In the genomic region with DNA sequence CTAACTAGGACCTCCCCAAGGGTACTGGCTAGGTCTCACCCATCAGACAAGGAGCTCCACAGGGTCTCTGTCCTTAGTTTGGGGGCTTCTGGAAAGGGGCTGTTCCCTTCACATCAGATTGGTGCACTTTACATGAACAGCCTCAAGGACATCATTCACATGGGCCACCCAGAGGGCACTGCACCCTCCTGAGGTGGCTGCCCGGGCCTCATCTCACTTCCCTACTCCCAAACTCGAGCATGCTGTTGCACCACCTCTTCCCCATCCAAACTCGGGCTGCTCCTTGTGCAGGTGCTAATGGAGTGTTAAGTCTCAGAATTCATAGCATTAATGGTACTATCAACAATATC, we compare ENCODE assay signal across 15 cellular contexts. TPM values are rescaled to one million over a fixed set of nuclear protein-coding genes. Genes with fewer than 3 reads are reported as not detected.
DNase-seq lines count a peak whose midpoint lies in the region; ATAC-seq lines count a peak whose summit lies in the region.
"Had no signal": no experiment of that assay in that cellular context is flagged by ENCODE, and none has a peak within 500 bp of the region (broad histone marks: within the 10 kb centered on the region; RNA-seq: fewer than 3 reads in every experiment).

No MANE protein-coding gene starts in this region.

- H3K4me2 ChIP-seq in BLaER1 treated with 17β-estradiol and CSF1 and Interleukin-3, amounts not matched to agents 10 nM and 100 nM: peak overlapping the region in 10 of 11 experiments; percentile 37 to 89 (median 82); a peak in 18 of 22 replicates

- H3K27me3 ChIP-seq in BLaER1 treated with 17β-estradiol and CSF1 and Interleukin-3, amounts not matched to agents 10 nM and 100 nM: peaks cover 0 to 9% (median 4%) of the 10 kb centered on the region in 11 experiments; a peak in 4 of 22 replicates
- H3K27me3 ChIP-seq in CD8-positive, alpha-beta memory T cell (ENCODE audit: insufficient read depth, low read length, poor library complexity, severe bottlenecking): no peaks in the 10 kb centered on the region
- H3K27me3 ChIP-seq: right atrium auricular region, testis had no signal

- H3K9me3 ChIP-seq in BLaER1 treated with 17β-estradiol and CSF1 and Interleukin-3, amounts not matched to agents 10 nM and 100 nM (replicated peaks in 1 of 11): no peaks in the 10 kb centered on the region
- no peaks in the 10 kb centered on the region for H3K9me3 ChIP-seq in CD8-positive, alpha-beta memory T cell (ENCODE audit: low read length)
- H3K9me3 ChIP-seq: right atrium auricular region, testis had no signal

- peaks cover 17 to 68% (median 47%) of the 10 kb centered on the region in 11 experiments; a peak in 20 of 22 replicates for H4K20me1 ChIP-seq in BLaER1 treated with 17β-estradiol and CSF1 and Interleukin-3, amounts not matched to agents 10 nM and 100 nM

- no peaks in the 10 kb centered on the region for H3K27me3 Mint-ChIP-seq in activated naive CD8-positive, alpha-beta T cell treated with anti-CD3 and anti-CD28 coated beads, Interleukin-2, amount 50 U/mL, for 24 hours
- no peaks in the 10 kb centered on the region for H3K27me3 Mint-ChIP-seq in CD8-positive, alpha-beta memory T cell

- peaks cover 0 to 27% (median 0%) of the 10 kb centered on the region in 11 experiments; a peak in 4 of 22 replicates for H3K36me3 ChIP-seq in BLaER1 treated with 17β-estradiol and CSF1 and Interleukin-3, amounts not matched to agents 10 nM and 100 nM
- H3K36me3 ChIP-seq in CD8-positive, alpha-beta memory T cell (ENCODE audit: insufficient read depth, low read length): no peaks in the 10 kb centered on the region
- H3K36me3 ChIP-seq: right atrium auricular region had no signal

- POLR2A ChIA-PET in CD8-positive, alpha-beta memory T cell (lab: Charles Lee): no interaction called here

- no peak overlapping the region for H3K4me3 Mint-ChIP-seq in activated naive CD8-positive, alpha-beta T cell treated with anti-CD3 and anti-CD28 coated beads, Interleukin-2, amount 50 U/mL, for 24 hours
- H3K4me3 Mint-ChIP-seq in CD8-positive, alpha-beta memory T cell: no peak overlapping the region
- H3K4me3 Mint-ChIP-seq: activated T-cell treated with anti-CD3 and anti-CD28 coated beads, Interleukin-2, amount 50 U/mL, for 4 hours had no signal

- no peaks in the 10 kb centered on the region for H3K9me3 Mint-ChIP-seq in activated naive CD8-positive, alpha-beta T cell treated with anti-CD3 and anti-CD28 coated beads, Interleukin-2, amount 50 U/mL, for 24 hours
- H3K9me3 Mint-ChIP-seq in CD8-positive, alpha-beta memory T cell: no peaks in the 10 kb centered on the region
- H3K9me3 Mint-ChIP-seq: activated T-cell treated with anti-CD3 and anti-CD28 coated beads, Interleukin-2, amount 50 U/mL, for 4 hours had no signal

- ATAC-seq in GM18909 (IDR thresholded peaks at IDR 0.05; ENCODE audit: poor library complexity, unreplicated experiment) (peak; percentile 2), HG03354 (IDR thresholded peaks at IDR 0.05; ENCODE audit: poor library complexity, severe bottlenecking, unreplicated experiment) (peak; percentile 8), HG02840 (IDR thresholded peaks at IDR 0.05; ENCODE audit: low FRiP score, unreplicated experiment) (no peak)
- no peak for ATAC-seq in activated naive CD8-positive, alpha-beta T cell treated with anti-CD3 and anti-CD28 coated beads, Interleukin-2, amount 50 U/mL, for 24 hours

- peak overlapping the region; percentile 4 for H3K27ac Mint-ChIP-seq in activated naive CD8-positive, alpha-beta T cell treated with anti-CD3 and anti-CD28 coated beads, Interleukin-2, amount 50 U/mL, for 24 hours
- peak overlapping the region in 1 of 8 donors; percentile 61 for H3K27ac Mint-ChIP-seq in CD8-positive, alpha-beta memory T cell

- no peaks in the 10 kb centered on the region for H3K36me3 Mint-ChIP-seq in activated naive CD8-positive, alpha-beta T cell treated with anti-CD3 and anti-CD28 coated beads, Interleukin-2, amount 50 U/mL, for 24 hours (ENCODE audit: low read depth)
- H3K36me3 Mint-ChIP-seq in CD8-positive, alpha-beta memory T cell: peaks cover 0 to 2% (median 1%) of the 10 kb centered on the region in 3 donors

- H3K4me1 Mint-ChIP-seq in activated naive CD8-positive, alpha-beta T cell treated with anti-CD3 and anti-CD28 coated beads, Interleukin-2, amount 50 U/mL, for 24 hours: peaks cover 37% of the 10 kb centered on the region
- H3K4me1 Mint-ChIP-seq in CD8-positive, alpha-beta memory T cell: peaks cover 0 to 15% (median 8%) of the 10 kb centered on the region in 3 donors

- no peak for DNase-seq in activated naive CD8-positive, alpha-beta T cell treated with anti-CD3 and anti-CD28 coated beads, Interleukin-2, amount 50 U/mL, for 24 hours
- DNase-seq in kidney tubule cell (ENCODE audit: low spot score) (no peak), NCI-H1417 (lab: John Stamatoyannopoulos, UW) (no peak)
- no peak for DNase-seq in CD8-positive, alpha-beta memory T cell
- DNase-seq: activated CD4-positive, CD25-positive, alpha-beta regulatory T cell treated with anti-CD3 and anti-CD28 coated beads, Interleukin-2, amount 50 U/mL, for 72 hours; activated T-cell treated with anti-CD3 and anti-CD28 coated beads, Interleukin-2, amount 50 U/mL, for 4 hours; Calu3; kidney; NCI-H345; testis had no signal

- H3K9ac ChIP-seq in BLaER1 treated with 17β-estradiol and CSF1 and Interleukin-3, amounts not matched to agents 10 nM and 100 nM: no peak overlapping the region; a peak in 1 of 22 replicates

- CTCF ChIA-PET in CD8-positive, alpha-beta memory T cell (lab: Charles Lee): no interaction called here

- H3K4me3 ChIP-seq in BLaER1 treated with 17β-estradiol and CSF1 and Interleukin-3, amounts not matched to agents 10 nM and 100 nM: no peak overlapping the region
- H3K4me3 ChIP-seq in CD8-positive, alpha-beta memory T cell (ENCODE audit: low read length): no peak overlapping the region
- H3K4me3 ChIP-seq: right atrium auricular region, testis had no signal

- peaks cover 8 to 63% (median 50%) of the 10 kb centered on the region in 10 experiments; a peak in 19 of 20 replicates for H3K4me1 ChIP-seq in BLaER1 treated with 17β-estradiol and CSF1 and Interleukin-3, amounts not matched to agents 10 nM and 100 nM
- H3K4me1 ChIP-seq in CD8-positive, alpha-beta memory T cell (ENCODE audit: insufficient read depth, low read length): no peaks in the 10 kb centered on the region

- no peak overlapping the region for H3K27ac ChIP-seq in BLaER1 treated with 17β-estradiol and CSF1 and Interleukin-3, amounts not matched to agents 10 nM and 100 nM
- H3K27ac ChIP-seq in CD8-positive, alpha-beta memory T cell (ENCODE audit: low read depth, low read length): no peak overlapping the region
- H3K27ac ChIP-seq: right atrium auricular region, testis had no signal

RNA-seq across cellular contexts. Expression of a gene that starts 48.1 kb away (rescaled TPM):
- total RNA-seq in CD8-positive, alpha-beta memory T cell: 100 to 1,000 TPM; 158 to 159 TPM
- polyA plus RNA-seq in CD8-positive, alpha-beta memory T cell: 194 TPM

Comparison
In these comparisons a context has a peak if more than half of its experiments do, and no peak if none do; other contexts are left out.
1. ATAC-seq: peak in GM18909 (single experiment) and HG03354 (single experiment); none in activated naive CD8-positive, alpha-beta T cell treated with anti-CD3 and anti-CD28 coated beads, Interleukin-2, amount 50 U/mL, for 24 hours (single experiment) and HG02840 (single experiment).